Comparison of ENCODE assay signal across 22 cellular contexts in the genomic region with DNA sequence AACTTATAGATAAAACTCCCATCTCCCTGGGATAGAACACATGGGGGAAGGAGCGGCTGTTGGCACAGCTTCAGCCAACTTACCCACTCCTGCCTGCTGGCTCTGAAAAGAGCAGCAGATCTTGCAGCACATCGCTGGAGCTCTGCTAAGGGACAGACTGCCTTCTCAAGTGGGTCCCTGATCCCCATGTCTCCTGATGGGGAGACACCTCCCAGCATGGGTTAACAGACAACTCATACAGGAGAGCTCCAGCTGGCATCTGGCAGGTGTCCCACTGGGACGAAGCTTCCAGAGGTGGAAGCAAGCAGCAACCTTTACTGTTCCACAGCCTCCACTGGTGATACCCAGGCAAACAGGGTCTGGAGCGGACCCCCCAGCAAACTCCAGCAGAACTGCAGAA.
"Had no signal": no experiment of that assay in that cellular context is flagged by ENCODE, and none has a peak within 500 bp of the region (broad histone marks: within the 10 kb centered on the region; RNA-seq: fewer than 3 reads in every experiment).

No MANE protein-coding gene starts in this region.

- H3K27ac Mint-ChIP-seq: immature natural killer cell had no signal

- H3K9me3 ChIP-seq: esophagus muscularis mucosa, gastroesophageal sphincter, heart left ventricle, left lung, lower lobe of right lung had no signal

- H3K4me1 Mint-ChIP-seq: immature natural killer cell had no signal

- H3K4me1 ChIP-seq: foreskin keratinocyte, heart left ventricle, left lung, lower lobe of right lung had no signal

- H3K36me3 ChIP-seq: esophagus muscularis mucosa, gastroesophageal sphincter, heart left ventricle, left lung, lower lobe of right lung had no signal

- H3K4me3 Mint-ChIP-seq: immature natural killer cell had no signal

- FAIRE-seq: colon, endothelial cell of umbilical vein, frontal cortex had no signal

- H3K4me3 ChIP-seq: coronary artery, dorsolateral prefrontal cortex, esophagus muscularis mucosa, gastroesophageal sphincter, heart left ventricle, hepatocyte, left lung, lower lobe of right lung had no signal

- H3K27me3 ChIP-seq: dorsolateral prefrontal cortex, esophagus muscularis mucosa, hepatocyte, left lung had no signal

- H3K36me3 Mint-ChIP-seq: immature natural killer cell had no signal

- H3K27ac ChIP-seq: coronary artery, dorsolateral prefrontal cortex, esophagus muscularis mucosa, foreskin keratinocyte, gastroesophageal sphincter, heart left ventricle, hepatocyte, left lung, lower lobe of right lung had no signal

- ATAC-seq: foreskin keratinocyte, gastroesophageal sphincter, heart left ventricle, left cardiac atrium, left lung, left ventricle myocardium superior, lower lobe of right lung had no signal

- DNase-seq: dermis blood vessel endothelial cell; effector CD4-positive, alpha-beta T cell; effector memory CD4-positive, alpha-beta T cell; foreskin keratinocyte; heart left ventricle; hypothalamus; immature natural killer cell; islet precursor cell; left cardiac atrium; left ventricle myocardium superior; lower lobe of right lung; mesenchymal stem cell; midbrain had no signal
